Comparison of ENCODE assay signal across 16 cellular contexts in genomic region chr16:88882358-88883030, GRCh38. TPM values are rescaled to one million over a fixed set of nuclear protein-coding genes. Genes with fewer than 3 reads are reported as not detected.
DNase-seq lines count a peak whose midpoint lies in the region; ATAC-seq and TF ChIP-seq lines count a peak whose summit lies in the region.
"Had no signal": no experiment of that assay in that cellular context is flagged by ENCODE, and none has a peak within 500 bp of the region (broad histone marks: within the 10 kb centered on the region; RNA-seq: fewer than 3 reads in every experiment).

No MANE protein-coding gene starts in this region.

- H3K27ac ChIP-seq in psoas muscle = peak overlapping the region; percentile 97
- H3K27ac ChIP-seq: thyroid gland had no signal

- 79 to 83% (median 82%) methylated on average over 26 of the region's 26 CpGs for WGBS in psoas muscle, 3 donors

- peaks cover 6% of the 10 kb centered on the region for H3K4me1 Mint-ChIP-seq in activated T-helper 2 cell treated with anti-CD3 and anti-CD28 coated beads, Interferon-gamma antibody, Interleukin-2, Interleukin-4, amounts not matched to agents 10 μg/mL and 5 μg/mL and 100 μg/mL, durations not matched to agents 14 hours and 24 hours and 36 hours (ENCODE audit: low read depth)

- no peak for TF ChIP-seq CTCF in psoas muscle (IDR thresholded peaks at IDR 0.05)

- H3K4me3 ChIP-seq in psoas muscle = no peak overlapping the region
- H3K4me3 ChIP-seq: thyroid gland had no signal

- H3K27me3 Mint-ChIP-seq in activated T-helper 2 cell treated with anti-CD3 and anti-CD28 coated beads, Interferon-gamma antibody, Interleukin-2, Interleukin-4, amounts not matched to agents 10 μg/mL and 5 μg/mL and 100 μg/mL, durations not matched to agents 14 hours and 24 hours and 36 hours (ENCODE audit: low read depth) = no peaks in the 10 kb centered on the region

- peaks cover 47% of the 10 kb centered on the region for H3K4me1 ChIP-seq in psoas muscle

- ATAC-seq in psoas muscle (no peak), HG03469 (IDR thresholded peaks at IDR 0.05; ENCODE audit: unreplicated experiment) (no peak)

- H3K36me3 Mint-ChIP-seq in activated T-helper 2 cell treated with anti-CD3 and anti-CD28 coated beads, Interferon-gamma antibody, Interleukin-2, Interleukin-4, amounts not matched to agents 10 μg/mL and 5 μg/mL and 100 μg/mL, durations not matched to agents 14 hours and 24 hours and 36 hours (ENCODE audit: low read depth) = no peaks in the 10 kb centered on the region
- H3K36me3 Mint-ChIP-seq: mesothelial cell of epicardium had no signal

- no peak overlapping the region for H3K27ac Mint-ChIP-seq in activated T-helper 2 cell treated with anti-CD3 and anti-CD28 coated beads, Interferon-gamma antibody, Interleukin-2, Interleukin-4, amounts not matched to agents 10 μg/mL and 5 μg/mL and 100 μg/mL, durations not matched to agents 14 hours and 24 hours and 36 hours
- H3K27ac Mint-ChIP-seq: mesothelial cell of epicardium had no signal

- intact Hi-C loops in activated T-helper 2 cell treated with anti-CD3 and anti-CD28 coated beads, Interferon-gamma antibody, Interleukin-2, Interleukin-4, amounts not matched to agents 10 μg/mL and 5 μg/mL and 100 μg/mL, durations not matched to agents 14 hours and 24 hours and 36 hours (cut with micrococcal nuclease) = no loop called here
- intact Hi-C loops in psoas muscle (cut with DNase I) = loop anchor here in 1 of 2 donors (1.0 kb wide), 1 partner anchor 21 kb away; no protein-coding TSS in a partner anchor

- no peak overlapping the region for H3K4me3 Mint-ChIP-seq in activated T-helper 2 cell treated with anti-CD3 and anti-CD28 coated beads, Interferon-gamma antibody, Interleukin-2, Interleukin-4, amounts not matched to agents 10 μg/mL and 5 μg/mL and 100 μg/mL, durations not matched to agents 14 hours and 24 hours and 36 hours (ENCODE audit: low read depth)
- H3K4me3 Mint-ChIP-seq: mesothelial cell of epicardium had no signal

- H3K27me3 ChIP-seq in psoas muscle (ENCODE audit: insufficient read depth in 3 of 3, low read length in 2 of 3) = no peaks in the 10 kb centered on the region
- H3K27me3 ChIP-seq: thyroid gland had no signal

- H3K9me3 Mint-ChIP-seq in activated T-helper 2 cell treated with anti-CD3 and anti-CD28 coated beads, Interferon-gamma antibody, Interleukin-2, Interleukin-4, amounts not matched to agents 10 μg/mL and 5 μg/mL and 100 μg/mL, durations not matched to agents 14 hours and 24 hours and 36 hours = no peaks in the 10 kb centered on the region
- H3K9me3 Mint-ChIP-seq: mesothelial cell of epicardium had no signal

- peaks cover 0 to 54% of the 10 kb centered on the region in 2 donors for H3K36me3 ChIP-seq in psoas muscle (ENCODE audit: insufficient read depth in 1 of 2, low read depth in 1 of 2)
- H3K36me3 ChIP-seq: thyroid gland had no signal

- DNase-seq in activated CD4-positive, alpha-beta T cell treated with anti-CD3 and anti-CD28 coated beads for 4 hours = peak; percentile 19 to 44
- no peak for DNase-seq in activated CD4-positive, alpha-beta T cell treated with anti-CD3 and anti-CD28 coated beads for 1 hour
- DNase-seq in LoVo (ENCODE audit: low spot score) (peak; percentile 2), psoas muscle (no peak), NCI-H2107 treated with DMSO at 0.1 percent for 48 hours (lab: John Stamatoyannopoulos, UW; ENCODE audit: unreplicated experiment) (no peak), amniotic stem cell (lab: John Stamatoyannopoulos, UW) (no peak)
- peak; percentile 15 for DNase-seq in activated T-helper 2 cell treated with anti-CD3 and anti-CD28 coated beads, Interferon-gamma antibody, Interleukin-2, Interleukin-4, amounts not matched to agents 10 μg/mL and 5 μg/mL and 100 μg/mL, durations not matched to agents 14 hours and 24 hours and 36 hours (ENCODE audit: low spot score)
- DNase-seq: ACHN, DMS79, hypothalamus, NCI-H1092, NCI-H526 treated with DMSO at 0.1 percent for 48 hours, thyroid gland had no signal

- no peaks in the 10 kb centered on the region for H3K9me3 ChIP-seq in psoas muscle
- H3K9me3 ChIP-seq: thyroid gland had no signal

RNA-seq across cellular contexts. Expression of gene PABPN1L, which starts 16.0 kb away (rescaled TPM):
- total RNA-seq in activated T-helper 2 cell treated with anti-CD3 and anti-CD28 coated beads, Interferon-gamma antibody, Interleukin-2, Interleukin-4, amounts not matched to agents 10 μg/mL and 5 μg/mL and 100 μg/mL, durations not matched to agents 14 hours and 24 hours and 36 hours = not detected in 2 replicates
- total RNA-seq in psoas muscle = not detected
- not detected for polyA plus RNA-seq in psoas muscle
- total RNA-seq: renal cortical epithelial cell, thyroid gland had no signal

RNA-seq across cellular contexts. Expression of gene TRAPPC2L, which starts 25.6 kb away (rescaled TPM):
- total RNA-seq in activated T-helper 2 cell treated with anti-CD3 and anti-CD28 coated beads, Interferon-gamma antibody, Interleukin-2, Interleukin-4, amounts not matched to agents 10 μg/mL and 5 μg/mL and 100 μg/mL, durations not matched to agents 14 hours and 24 hours and 36 hours = 56.5 and 57.5 TPM in 2 replicates
- total RNA-seq in psoas muscle = 10 to 100 TPM; 38.6 to 42.6 (median 38.7) TPM
- 10 to 100 TPM; 23.9 to 30.7 (median 28.5) TPM for polyA plus RNA-seq in psoas muscle

RNA-seq across cellular contexts. Expression of gene GALNS, which starts 25.7 kb away (rescaled TPM):
- 26.1 and 27.8 TPM in 2 replicates for total RNA-seq in activated T-helper 2 cell treated with anti-CD3 and anti-CD28 coated beads, Interferon-gamma antibody, Interleukin-2, Interleukin-4, amounts not matched to agents 10 μg/mL and 5 μg/mL and 100 μg/mL, durations not matched to agents 14 hours and 24 hours and 36 hours
- 10 to 100 TPM in 2 of 4 donors, 1 to 10 TPM in 2; 4.8 to 10.4 (median 9.7) TPM for total RNA-seq in psoas muscle
- polyA plus RNA-seq in psoas muscle = 10 to 100 TPM in 2 of 3 donors, 1 to 10 TPM in 1; 9.0 to 15.4 (median 12.3) TPM

Comparison
In these comparisons a context has a peak if more than half of its experiments do, and no peak if none do; other contexts are left out.
1. DNase-seq: peak in activated CD4-positive, alpha-beta T cell treated with anti-CD3 and anti-CD28 coated beads for 4 hours (2 of 2), LoVo (single experiment) and activated T-helper 2 cell treated with anti-CD3 and anti-CD28 coated beads, Interferon-gamma antibody, Interleukin-2, Interleukin-4, amounts not matched to agents 10 μg/mL and 5 μg/mL and 100 μg/mL, durations not matched to agents 14 hours and 24 hours and 36 hours (single experiment); none in activated CD4-positive, alpha-beta T cell treated with anti-CD3 and anti-CD28 coated beads for 1 hour (single experiment), psoas muscle (0 of 2), NCI-H2107 treated with DMSO at 0.1 percent for 48 hours (single experiment) and amniotic stem cell (single experiment).